Comparison of ENCODE assay signal across 7 cellular contexts in the genomic region with DNA sequence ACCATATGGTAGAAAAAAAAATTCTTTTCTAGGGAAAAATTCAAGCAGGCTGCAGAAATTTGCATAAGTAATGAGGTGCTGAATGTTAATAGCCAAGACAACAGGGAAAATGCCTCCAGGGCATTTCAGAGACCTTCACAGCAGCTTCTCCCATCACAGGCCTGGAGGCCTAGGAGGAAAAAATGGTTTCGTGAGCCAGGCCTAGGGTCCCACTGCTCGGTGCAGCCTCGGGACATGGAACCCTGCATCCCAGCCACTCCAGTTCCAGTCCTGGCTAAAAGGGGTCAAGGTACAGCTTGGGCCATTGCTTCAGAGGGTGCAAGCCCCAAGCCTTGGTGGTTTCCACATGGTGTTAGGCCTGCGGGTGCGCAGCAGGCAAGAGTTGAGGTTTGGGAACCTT.
"Had no signal": no experiment of that assay in that cellular context is flagged by ENCODE, and none has a peak within 500 bp of the region (broad histone marks: within the 10 kb centered on the region; RNA-seq: fewer than 3 reads in every experiment).

No MANE protein-coding gene starts in this region.

- H3K9ac ChIP-seq: KMS-11 had no signal

- DNase-seq: IMR-90, KBM-7, KG1 had no signal

- H3K4me3 ChIP-seq: K562 had no signal

- H3K27ac ChIP-seq: HL-60, KMS-11 had no signal

- H3K4me2 ChIP-seq: KMS-11 had no signal

- ATAC-seq: K562 had no signal

- FAIRE-seq: HTR-8/SVneo, K562 had no signal
